ENCODE assay signal across 22 cellular contexts in genomic region chr13:40622246-40622645, GRCh38. TPM values are rescaled to one million over a fixed set of nuclear protein-coding genes. Genes with fewer than 3 reads are reported as not detected.
A peak's percentile ranks its signal among the peaks of the same experiment; 100 is the strongest.
DNase-seq lines count a peak whose midpoint lies in the region; ATAC-seq, FAIRE-seq and TF ChIP-seq lines count a peak whose summit lies in the region.
"Had no signal": no experiment of that assay in that cellular context is flagged by ENCODE, and none has a peak within 500 bp of the region (broad histone marks: within the 10 kb centered on the region; RNA-seq: fewer than 3 reads in every experiment).

No MANE protein-coding gene starts in this region.

- H3K27ac Mint-ChIP-seq in CD4-positive, alpha-beta T cell: peak overlapping the region; percentile 53
- H3K27ac Mint-ChIP-seq in activated naive CD8-positive, alpha-beta T cell: peak overlapping the region; percentile 78
- H3K27ac Mint-ChIP-seq in mesothelial cell of epicardium: peak overlapping the region; percentile 10

- POLR2A ChIA-PET in CD4-positive, alpha-beta T cell (lab: Charles Lee): interaction anchor here (0.8 to 2.1 kb wide), 2 partner anchors 9 to 43 kb away, joined by 3 to 5 read pairs; no protein-coding TSS in a partner anchor

- ATAC-seq in CD4-positive, alpha-beta T cell (ENCODE audit: poor library complexity): no peak
- no peak for ATAC-seq in GM21526 (IDR thresholded peaks at IDR 0.05; ENCODE audit: low FRiP score, unreplicated experiment)
- no peak for ATAC-seq in GM21576 (IDR thresholded peaks at IDR 0.05; ENCODE audit: unreplicated experiment)
- ATAC-seq: Panc1; stimulated activated naive CD8-positive, alpha-beta T cell treated with anti-CD3 and anti-CD28 coated beads, Interleukin-15, Interleukin-2, amounts not matched to agents 100 U/mL and 50 U/mL, for 24 hours had no signal

- no peaks in the 10 kb centered on the region for H3K27me3 Mint-ChIP-seq in CD4-positive, alpha-beta T cell
- no peaks in the 10 kb centered on the region for H3K27me3 Mint-ChIP-seq in activated naive CD8-positive, alpha-beta T cell
- no peaks in the 10 kb centered on the region for H3K27me3 Mint-ChIP-seq in mesothelial cell of epicardium (ENCODE audit: low read depth)

- no peaks in the 10 kb centered on the region for H3K9me3 ChIP-seq in CD4-positive, alpha-beta T cell (ENCODE audit: control insufficient read depth, low read length)
- no peaks in the 10 kb centered on the region for H3K9me3 ChIP-seq in spleen
- H3K9me3 ChIP-seq: tibial nerve had no signal

- H3K27ac ChIP-seq in CD4-positive, alpha-beta T cell (ENCODE audit: low read depth, low read length): no peak overlapping the region
- no peak overlapping the region for H3K27ac ChIP-seq in spleen
- H3K27ac ChIP-seq: tibial nerve, VCaP had no signal

- no peaks in the 10 kb centered on the region for H3K27me3 ChIP-seq in CD4-positive, alpha-beta T cell (ENCODE audit: control insufficient read depth, insufficient read depth, low read length)
- H3K27me3 ChIP-seq in spleen (replicated peaks in 1 of 7): no peaks in the 10 kb centered on the region
- H3K27me3 ChIP-seq: tibial nerve had no signal

- peaks cover 35% of the 10 kb centered on the region for H3K36me3 Mint-ChIP-seq in CD4-positive, alpha-beta T cell (ENCODE audit: low read depth)
- H3K36me3 Mint-ChIP-seq in activated naive CD8-positive, alpha-beta T cell: peaks cover 12% of the 10 kb centered on the region
- H3K36me3 Mint-ChIP-seq in mesothelial cell of epicardium: peaks cover 3% of the 10 kb centered on the region

- FAIRE-seq in GM19239 (lab: Jason Lieb, UNC): peak; percentile 49

- H3K4me3 Mint-ChIP-seq in CD4-positive, alpha-beta T cell: peak overlapping the region; percentile 13
- peak overlapping the region; percentile 51 for H3K4me3 Mint-ChIP-seq in activated naive CD8-positive, alpha-beta T cell
- no peak overlapping the region for H3K4me3 Mint-ChIP-seq in mesothelial cell of epicardium

- peaks cover 0 to 3% (median 0%) of the 10 kb centered on the region in 6 donors for H3K36me3 ChIP-seq in spleen

- CTCF ChIA-PET in CD4-positive, alpha-beta T cell (lab: Charles Lee): interaction anchor here (1.2 kb wide), 1 partner anchor 42 kb away, joined by 3 read pairs; no protein-coding TSS in a partner anchor

- WGBS in spleen, 5 donors: 77 to 89% (median 87%) methylated on average over 1 of the region's 1 CpG

- TF ChIP-seq POLR2A in spleen (IDR thresholded peaks at IDR 0.05): no peak

- no peak overlapping the region for H3K4me3 ChIP-seq in spleen
- H3K4me3 ChIP-seq: tibial nerve had no signal

- peaks cover 92% of the 10 kb centered on the region for H3K4me1 Mint-ChIP-seq in CD4-positive, alpha-beta T cell (ENCODE audit: low read depth)
- peaks cover 89% of the 10 kb centered on the region for H3K4me1 Mint-ChIP-seq in activated naive CD8-positive, alpha-beta T cell (ENCODE audit: low read depth)
- H3K4me1 Mint-ChIP-seq in mesothelial cell of epicardium: peaks cover 42% of the 10 kb centered on the region

- TF ChIP-seq CTCF in CD4-positive, alpha-beta T cell (IDR thresholded peaks at IDR 0.05): no peak
- TF ChIP-seq CTCF in mesothelial cell of epicardium (IDR thresholded peaks at IDR 0.05; ENCODE audit: unreplicated experiment): no peak
- TF ChIP-seq CTCF in spleen (IDR thresholded peaks at IDR 0.05 in 8 of 11, conservative IDR thresholded peaks at IDR 0.05 in 3 of 11): no peak

- intact Hi-C loops in CD4-positive, alpha-beta T cell (cut with DNase I, micrococcal nuclease): no loop called here
- intact Hi-C loops in spleen (cut with DNase I; ENCODE audit: low total_unique reads): no loop called here

- DNase-seq in CD4-positive, alpha-beta T cell: no peak
- no peak for DNase-seq in GM19239 (ENCODE audit: insufficient read length, low spot score)
- DNase-seq in mesothelial cell of epicardium (ENCODE audit: low spot score in 2 of 2, unreplicated experiment in 2 of 2): no peak
- DNase-seq in spleen: no peak
- DNase-seq in DMS79 (lab: John Stamatoyannopoulos, UW): no peak
- DNase-seq: activated naive CD4-positive, alpha-beta T cell; glutamatergic neuron; GOT3; kidney glomerular epithelial cell; NCI-H1092 treated with DMSO at 0.1 percent for 48 hours; NCI-H1930; NCI-H446 treated with DMSO at 0.1 percent for 48 hours; occipital lobe; stimulated activated CD4-positive, alpha-beta T cell treated with anti-CD3 and anti-CD28 coated beads, Interleukin-4, amount 100 ng/mL, for 1 hour; stimulated activated naive CD8-positive, alpha-beta T cell treated with anti-CD3 and anti-CD28 coated beads, Interleukin-15, Interleukin-2, amounts not matched to agents 100 U/mL and 50 U/mL, for 24 hours; T-helper 2 cell had no signal

- no peaks in the 10 kb centered on the region for H3K9me3 Mint-ChIP-seq in CD4-positive, alpha-beta T cell
- no peaks in the 10 kb centered on the region for H3K9me3 Mint-ChIP-seq in activated naive CD8-positive, alpha-beta T cell (ENCODE audit: low read depth)
- H3K9me3 Mint-ChIP-seq in mesothelial cell of epicardium: no peaks in the 10 kb centered on the region

- H3K4me1 ChIP-seq in spleen: peaks cover 28 to 100% (median 74%) of the 10 kb centered on the region in 6 donors

RNA-seq across cellular contexts. Expression of gene FOXO1, which starts 44.2 kb away (rescaled TPM):
- 100 to 1,000 TPM in 1 of 2 experiments, 10 to 100 TPM in 1; 93.1 to 101 TPM for total RNA-seq in CD4-positive, alpha-beta T cell
- 31.7 to 33.7 TPM (median 32.7 TPM) in 3 replicates for total RNA-seq in mesothelial cell of epicardium
- total RNA-seq in spleen: 10 to 100 TPM; 39.7 to 58.9 (median 51.2) TPM
- 10 to 100 TPM in 2 of 3 donors, 1 to 10 TPM in 1; 7.1 to 10.8 (median 10.4) TPM for polyA plus RNA-seq in spleen

Comparison
In these comparisons a context has a peak if more than half of its experiments do, and no peak if none do; other contexts are left out.
1. H3K27ac Mint-ChIP-seq: peak in every context shown above with its lines; median percentile 78 in activated naive CD8-positive, alpha-beta T cell; 53 in CD4-positive, alpha-beta T cell; 10 in mesothelial cell of epicardium.